ENCODE assay signal across 29 cellular contexts in genomic region chr3:82001276-82001953, GRCh38.
A peak's percentile ranks its signal among the peaks of the same experiment; 100 is the strongest.
DNase-seq lines count a peak whose midpoint lies in the region; ATAC-seq, FAIRE-seq and TF ChIP-seq lines count a peak whose summit lies in the region.
"Had no signal": no experiment of that assay in that cellular context is flagged by ENCODE, and none has a peak within 500 bp of the region (broad histone marks: within the 10 kb centered on the region; RNA-seq: fewer than 3 reads in every experiment).

No MANE protein-coding gene starts in this region.

- no peak overlapping the region for H2AFZ ChIP-seq in HepG2 (ENCODE audit: low read length)

- H3K4me1 Mint-ChIP-seq in mesothelial cell of epicardium, result peaks cover 69% of the 10 kb centered on the region
- H3K4me1 Mint-ChIP-seq: activated CD4-positive, alpha-beta T cell treated with anti-CD3 and anti-CD28 coated beads, Interleukin-2, amount 10 ng/mL, durations not matched to agents 24 days and 14 days had no signal

- no peak overlapping the region for H3K9ac ChIP-seq in HepG2 (ENCODE audit: insufficient read depth, low read depth, low read length)

- BruUV-seq in HepG2 (replicated peaks; lab: Mats Ljungman, UMichigan), result no TSS peak

- TF ChIP-seq POLR2A in GM18505 (IDR thresholded peaks at IDR 0.05; ENCODE audit: borderline replicate concordance, extremely low read depth, insufficient read depth, insufficient read length) (no peak), HepG2 (IDR thresholded peaks at IDR 0.05; ENCODE audit: insufficient read depth in 1 of 2, low read depth in 2 of 2, low read length in 2 of 2) (no peak)

- TF ChIP-seq CTCF in mesothelial cell of epicardium (IDR thresholded peaks at IDR 0.05; ENCODE audit: unreplicated experiment) (no peak), HepG2 (CRISPR knock-in tag; IDR thresholded peaks at IDR 0.05) (no peak)

- CTCF ChIA-PET in HepG2 (lab: Yijun Ruan, JAX; ENCODE audit: low intra/inter-chr PET ratio, low total read pairs), result no interaction called here

- peak; percentile 49 for DNase-seq in NCI-H1105 treated with DMSO at 0.1 percent for 48 hours (lab: John Stamatoyannopoulos, UW)
- DNase-seq in NCI-H1105 (lab: John Stamatoyannopoulos, UW), result no peak
- DNase-seq in RPMI8226, result peak; percentile 64
- DNase-seq in mesothelial cell of epicardium (ENCODE audit: low spot score in 2 of 2, unreplicated experiment in 2 of 2), result no peak
- DNase-seq in inferior parietal cortex (ENCODE audit: extremely low spot score), result no peak
- no peak for DNase-seq in HepG2 (ENCODE audit: low spot score)
- no peak for DNase-seq in stimulated activated naive CD4-positive, alpha-beta T cell (lab: John Stamatoyannopoulos, UW)
- DNase-seq: activated CD4-positive, alpha-beta T cell treated with anti-CD3 and anti-CD28 coated beads, Interleukin-2, amount 10 ng/mL, durations not matched to agents 24 days and 14 days; Caco-2; colonic mucosa; DND-41; effector memory CD4-positive, alpha-beta T cell; erythroblast; H7; left lung; mesendoderm; NK-92 treated with Interleukin-12 subunit alpha and Interleukin-12 subunit beta, amount 100 ng/mL, for 24 hours; right cardiac atrium; stimulated activated CD4-positive, alpha-beta T cell treated with anti-CD3 and anti-CD28 coated beads, Interleukin-2, amount 100 ng/mL, for 48 hours had no signal

- peaks cover 2% of the 10 kb centered on the region for H3K79me2 ChIP-seq in HepG2 (ENCODE audit: insufficient read depth, low read length)

- in situ Hi-C loops in HepG2 (cut with HindIII; ENCODE audit: extremely low pct_ligation_motif_present, low pct_unique_long_range_greater_than_20kb), result no loop called here

- H3K27ac ChIP-seq in HepG2 (ENCODE audit: extremely low read length, insufficient read depth, low read length), result no peak overlapping the region
- H3K27ac ChIP-seq: colonic mucosa, left lung, thyroid gland, vagina had no signal

- ATAC-seq in GM18505 (IDR thresholded peaks at IDR 0.05; ENCODE audit: unreplicated experiment) (peak; percentile 50), HepG2 (no peak)
- ATAC-seq: K562, left lung, Panc1, right cardiac atrium had no signal

- peak overlapping the region; percentile 9 for H3K27ac Mint-ChIP-seq in mesothelial cell of epicardium
- H3K27ac Mint-ChIP-seq: activated CD4-positive, alpha-beta T cell treated with anti-CD3 and anti-CD28 coated beads, Interleukin-2, amount 10 ng/mL, durations not matched to agents 24 days and 14 days; activated naive CD8-positive, alpha-beta T cell; CD14-positive monocyte had no signal

- H3K9me3 ChIP-seq in HepG2 (ENCODE audit: low read length), result no peaks in the 10 kb centered on the region
- H3K9me3 ChIP-seq: Caco-2, colonic mucosa, left lung, thyroid gland, vagina had no signal

- no peaks in the 10 kb centered on the region for H3K36me3 ChIP-seq in HepG2 (replicated peaks in 1 of 2; ENCODE audit: control insufficient read depth in 1 of 2, insufficient read depth in 2 of 2, low read length in 2 of 2)
- H3K36me3 ChIP-seq: colonic mucosa, left lung, thyroid gland, vagina had no signal

- no peaks in the 10 kb centered on the region for H4K20me1 ChIP-seq in HepG2 (ENCODE audit: insufficient read depth, low read length)

- 71% methylated on average over 2 of the region's 2 CpGs for WGBS in HepG2 (ENCODE audit: low lambda C conversion rate)

- intact Hi-C loops in HepG2 (cut with micrococcal nuclease; ENCODE audit: unreplicated experiment), result no loop called here

- H3K27me3 ChIP-seq in HepG2 (ENCODE audit: control insufficient read depth in 1 of 2, insufficient read depth in 2 of 2, low read length in 2 of 2), result no peaks in the 10 kb centered on the region
- H3K27me3 ChIP-seq: colonic mucosa, left lung, thyroid gland, vagina had no signal

- no peaks in the 10 kb centered on the region for H3K4me1 ChIP-seq in HepG2 (ENCODE audit: insufficient read depth, low read length)
- H3K4me1 ChIP-seq: Caco-2, colonic mucosa, left lung, thyroid gland, vagina had no signal

- no peak for FAIRE-seq in HepG2 (lab: Jason Lieb, UNC)
- FAIRE-seq: HTR-8/SVneo, islet of Langerhans, K562 had no signal

- H3K36me3 Mint-ChIP-seq in mesothelial cell of epicardium, result no peaks in the 10 kb centered on the region
- H3K36me3 Mint-ChIP-seq: activated naive CD8-positive, alpha-beta T cell; CD14-positive monocyte had no signal

- peaks cover 4% of the 10 kb centered on the region for H3K9me3 Mint-ChIP-seq in mesothelial cell of epicardium
- H3K9me3 Mint-ChIP-seq: activated CD4-positive, alpha-beta T cell treated with anti-CD3 and anti-CD28 coated beads, Interleukin-2, amount 10 ng/mL, durations not matched to agents 24 days and 14 days had no signal

- H3K4me3 ChIP-seq in HepG2 (replicated peaks in 1 of 3; ENCODE audit: insufficient read depth in 1 of 3, low read depth in 2 of 3, low read length in 3 of 3), result no peak overlapping the region
- H3K4me3 ChIP-seq: colonic mucosa, K562, left lung, thyroid gland, vagina had no signal

- H3K4me2 ChIP-seq in HepG2 (ENCODE audit: low read depth, low read length), result no peak overlapping the region

- TF ChIP-seq RAD21 in HepG2 (CRISPR knock-in tag; IDR thresholded peaks at IDR 0.05), result no peak

- no peak overlapping the region for H3K4me3 Mint-ChIP-seq in mesothelial cell of epicardium
- H3K4me3 Mint-ChIP-seq: activated CD4-positive, alpha-beta T cell treated with anti-CD3 and anti-CD28 coated beads, Interleukin-2, amount 10 ng/mL, durations not matched to agents 24 days and 14 days; activated naive CD8-positive, alpha-beta T cell; CD14-positive monocyte; WTC11 had no signal

- POLR2A ChIA-PET in HepG2 (lab: Yijun Ruan, JAX), result interaction anchor here (0.6 kb wide), 1 partner anchor 242 kb away, joined by 4 read pairs; no protein-coding TSS in a partner anchor

- no peaks in the 10 kb centered on the region for H3K27me3 Mint-ChIP-seq in mesothelial cell of epicardium (ENCODE audit: low read depth)
- H3K27me3 Mint-ChIP-seq: activated CD4-positive, alpha-beta T cell treated with anti-CD3 and anti-CD28 coated beads, Interleukin-2, amount 10 ng/mL, durations not matched to agents 24 days and 14 days; activated naive CD8-positive, alpha-beta T cell had no signal

- TF ChIP-seq EP300 in HepG2 (IDR thresholded peaks at IDR 0.05; ENCODE audit: low read depth in 2 of 2, low read length in 2 of 2), result no peak
- no peak for TF ChIP-seq EP300 in HepG2 (CRISPR knock-in tag; IDR thresholded peaks at IDR 0.05; ENCODE audit: borderline replicate concordance)

TF ChIP-seq in HepG2, 621 proteins besides CTCF, POLR2A, EP300 and RAD21:
- TF ChIP-seq HIC2 (CRISPR knock-in tag; IDR thresholded peaks at IDR 0.05; ENCODE audit: low read depth) (no peak), ZNF18 (CRISPR knock-in tag; IDR thresholded peaks at IDR 0.05; ENCODE audit: insufficient replicate concordance) (no peak), LRRFIP1 (CRISPR knock-in tag; conservative IDR thresholded peaks at IDR 0.05) (no peak), ZNF225 (CRISPR knock-in tag; IDR thresholded peaks at IDR 0.05) (no peak), PCBP1 (IDR thresholded peaks at IDR 0.05; ENCODE audit: borderline replicate concordance, low read depth, low read length) (no peak)
TF ChIP-seq in HepG2: peak in this region for 0.

Comparison
In these comparisons a context has a peak if more than half of its experiments do, and no peak if none do; other contexts are left out.
1. DNase-seq: peak in NCI-H1105 treated with DMSO at 0.1 percent for 48 hours (single experiment) and RPMI8226 (single experiment); none in NCI-H1105 (single experiment), mesothelial cell of epicardium (0 of 2), inferior parietal cortex (single experiment), HepG2 (single experiment) and stimulated activated naive CD4-positive, alpha-beta T cell (0 of 6).